In genomic region chr3:191328963-191329653, GRCh38 we compare ENCODE assay signal across 9 cellular contexts. TPM values are rescaled to one million over a fixed set of nuclear protein-coding genes. Genes with fewer than 3 reads are reported as not detected.
DNase-seq lines count a peak whose midpoint lies in the region; ATAC-seq, FAIRE-seq and TF ChIP-seq lines count a peak whose summit lies in the region.
"Had no signal": no experiment of that assay in that cellular context is flagged by ENCODE, and none has a peak within 500 bp of the region (broad histone marks: within the 10 kb centered on the region; RNA-seq: fewer than 3 reads in every experiment).

Gene CCDC50, plus strand, starts transcription at chr3:191329394. Its CDS starts 281 bp downstream, at chr3:191329675.

- peak; percentile 69 for FAIRE-seq in endothelial cell of umbilical vein (lab: Jason Lieb, UNC)
- FAIRE-seq: colon had no signal

- peaks cover 53% of the 10 kb centered on the region for H3K79me2 ChIP-seq in endothelial cell of umbilical vein (ENCODE audit: control insufficient read depth, insufficient read depth, low read length)

- peak within 1 kb of the TSS; percentile 96 for H2BK5ac ChIP-seq in mesenchymal stem cell (ENCODE audit: low read depth, low read length, poor library complexity, severe bottlenecking)

- peak within 1 kb of the TSS; percentile 87 to 94 for H3K4ac ChIP-seq in mesenchymal stem cell (ENCODE audit: low read depth in 1 of 2, low read length in 2 of 2)

- intact Hi-C loops in endothelial cell of umbilical vein (cut with micrococcal nuclease): loop anchor here (1.0 kb wide), 2 partner anchors 85 to 188 kb away; no protein-coding TSS in a partner anchor

- no peaks in the 10 kb centered on the region for H3K9me1 ChIP-seq in endothelial cell of umbilical vein (replicated peaks; ENCODE audit: control insufficient read depth, extremely low read depth, insufficient read depth, low read length)

- H3K27me3 ChIP-seq in endothelial cell of umbilical vein (ENCODE audit: control insufficient read depth in 2 of 2, insufficient read depth in 2 of 2, low read length in 2 of 2) (no peaks in the 10 kb centered on the region), mesenchymal stem cell (ENCODE audit: control insufficient read depth in 1 of 2, insufficient read depth in 1 of 2, low read length in 2 of 2) (no peaks in the 10 kb centered on the region)

- peak within 1 kb of the TSS; percentile 76 for H2AK5ac ChIP-seq in mesenchymal stem cell (ENCODE audit: low read length, severe bottlenecking)

- H2BK15ac ChIP-seq in mesenchymal stem cell (ENCODE audit: low read depth, poor library complexity, severe bottlenecking): peak within 1 kb of the TSS; percentile 99

- CTCF ChIA-PET in activated CD8-positive, alpha-beta memory T cell treated with anti-CD3 and anti-CD28 coated beads for 36 hours (lab: Charles Lee): no interaction called here
- CTCF ChIA-PET in endothelial cell of umbilical vein (lab: Charles Lee): interaction anchor here (0.6 to 2.1 kb wide), 11 partner anchors 9 to 193 kb away, joined by 3 to 7 read pairs (median 3); no protein-coding TSS in a partner anchor

- H3K4me3 ChIP-seq in endothelial cell of umbilical vein (replicated peaks in 1 of 3; ENCODE audit: insufficient read depth in 1 of 3, low read depth in 1 of 3, low read length in 3 of 3): peak within 1 kb of the TSS; percentile 58 to 96 (median 68)
- H3K4me3 ChIP-seq in mesenchymal stem cell (ENCODE audit: insufficient read depth in 1 of 2, low read depth in 1 of 2, low read length in 2 of 2): peak within 1 kb of the TSS; percentile 90 to 91

- H3K27ac ChIP-seq in endothelial cell of umbilical vein (ENCODE audit: insufficient read depth, low read depth, low read length) (peak within 1 kb of the TSS; percentile 94), mesenchymal stem cell (ENCODE audit: low read length, poor library complexity, severe bottlenecking) (peak within 1 kb of the TSS; percentile 81)

- peak within 1 kb of the TSS; percentile 97 for H4K91ac ChIP-seq in mesenchymal stem cell (ENCODE audit: low read length)

- no peak for TF ChIP-seq CTCF in endothelial cell of umbilical vein (IDR thresholded peaks at IDR 0.05; ENCODE audit: extremely low read depth in 1 of 2, insufficient read depth in 1 of 2, low read depth in 1 of 2, low read length in 2 of 2)

- H3K9ac ChIP-seq in endothelial cell of umbilical vein (replicated peaks; ENCODE audit: extremely low read depth, insufficient read depth, low read length) (peak within 1 kb of the TSS; percentile 98), mesenchymal stem cell (ENCODE audit: low read length) (peak within 1 kb of the TSS; percentile 96)

- H3K79me1 ChIP-seq in mesenchymal stem cell (replicated peaks; ENCODE audit: low read length, poor library complexity, severe bottlenecking): no peaks in the 10 kb centered on the region

- H2AFZ ChIP-seq in endothelial cell of umbilical vein (ENCODE audit: low read depth, low read length) (peak within 1 kb of the TSS; percentile 53), mesenchymal stem cell (ENCODE audit: low read depth, low read length) (peak within 1 kb of the TSS; percentile 82)

- dilution Hi-C loops in endothelial cell of umbilical vein (cut with MboI; ENCODE audit: extremely low pct_ligation_motif_present, low sequenced_read_pairs): no loop called here

- peak within 1 kb of the TSS; percentile 98 for H3K18ac ChIP-seq in mesenchymal stem cell (ENCODE audit: low read depth in 1 of 2, low read length in 2 of 2)

- peak within 1 kb of the TSS; percentile 97 for H2BK120ac ChIP-seq in mesenchymal stem cell (ENCODE audit: low read depth, low read length)

- H3K9me3 ChIP-seq in endothelial cell of umbilical vein (replicated peaks; ENCODE audit: control insufficient read depth, insufficient read depth, low read length) (no peaks in the 10 kb centered on the region), mesenchymal stem cell (ENCODE audit: control insufficient read depth, low read length) (no peaks in the 10 kb centered on the region)

- peak within 1 kb of the TSS; percentile 97 for H3K4me2 ChIP-seq in endothelial cell of umbilical vein (ENCODE audit: insufficient read depth, low read length)
- peak within 1 kb of the TSS; percentile 71 for H3K4me2 ChIP-seq in mesenchymal stem cell (ENCODE audit: low read length, poor library complexity, severe bottlenecking)

- no TSS peak for BruUV-seq in endothelial cell of umbilical vein (replicated peaks; lab: Mats Ljungman, UMichigan)

- H3K14ac ChIP-seq in mesenchymal stem cell (ENCODE audit: low read length in 2 of 2): peak within 1 kb of the TSS in 1 of 2 experiments; percentile 95

- WGBS in mesenchymal stem cell: under 1% methylated on average over 50 of the region's 63 CpGs

- POLR2A ChIA-PET in activated CD8-positive, alpha-beta memory T cell treated with anti-CD3 and anti-CD28 coated beads for 36 hours (lab: Charles Lee): no interaction called here
- POLR2A ChIA-PET in endothelial cell of umbilical vein (lab: Charles Lee): interaction anchor here (0.6 to 1.0 kb wide), 3 partner anchors 9 to 85 kb away, joined by 3 read pairs; no protein-coding TSS in a partner anchor

- peak; percentile 64 for TF ChIP-seq POLR2A in endothelial cell of umbilical vein (IDR thresholded peaks at IDR 0.05; ENCODE audit: low read depth, low read length)

- ATAC-seq in GM19455 (IDR thresholded peaks at IDR 0.05; ENCODE audit: unreplicated experiment) (peak; percentile 83), HG03520 (IDR thresholded peaks at IDR 0.05; ENCODE audit: unreplicated experiment) (peak; percentile 63)

- H3K23ac ChIP-seq in mesenchymal stem cell (ENCODE audit: low read length in 2 of 2): peak within 1 kb of the TSS; percentile 21 to 83

- peak within 1 kb of the TSS; percentile 92 for H4K8ac ChIP-seq in mesenchymal stem cell (ENCODE audit: low read length)

- H4K20me1 ChIP-seq in endothelial cell of umbilical vein (replicated peaks; ENCODE audit: control insufficient read depth, extremely low read depth, insufficient read depth, low read length): no peaks in the 10 kb centered on the region

- H2BK12ac ChIP-seq in mesenchymal stem cell (ENCODE audit: low read length in 2 of 2): peak within 1 kb of the TSS; percentile 75 to 98

- DNase-seq in COR-L47 (lab: John Stamatoyannopoulos, UW) (peak; percentile 87), NCI-H748 (lab: John Stamatoyannopoulos, UW; ENCODE audit: unreplicated experiment) (peak; percentile 78), endothelial cell of umbilical vein (ENCODE audit: low read depth, low spot score) (peak; percentile 78), mesenchymal stem cell (peak; percentile 81)
- DNase-seq in stimulated activated naive CD4-positive, alpha-beta T cell treated with Interleukin-2 at 50 U/mL for 16 hours (lab: John Stamatoyannopoulos, UW): peak; percentile 50

- peaks cover 40% of the 10 kb centered on the region for H3K4me1 ChIP-seq in endothelial cell of umbilical vein (ENCODE audit: control insufficient read depth, extremely low read depth, insufficient read depth, low read length)
- H3K4me1 ChIP-seq in mesenchymal stem cell (ENCODE audit: control insufficient read depth, insufficient read depth, low read depth, low read length): no peaks in the 10 kb centered on the region

- H3K36me3 ChIP-seq in endothelial cell of umbilical vein (ENCODE audit: control insufficient read depth in 2 of 2, extremely low read depth in 1 of 2, insufficient read depth in 2 of 2, low read length in 2 of 2): no peaks in the 10 kb centered on the region
- no peaks in the 10 kb centered on the region for H3K36me3 ChIP-seq in mesenchymal stem cell (ENCODE audit: control insufficient read depth in 1 of 2, insufficient read depth in 2 of 2, low read depth in 1 of 2, low read length in 2 of 2)

TF ChIP-seq in endothelial cell of umbilical vein, 7 proteins besides CTCF, POLR2A, EP300 and RAD21:
- peak; percentile 89 for TF ChIP-seq POLR2AphosphoS5 (IDR thresholded peaks at IDR 0.05; ENCODE audit: insufficient read depth, low read depth, low read length)
- peak; percentile 16 for TF ChIP-seq GATA2 (IDR thresholded peaks at IDR 0.05; ENCODE audit: insufficient read depth, insufficient read length, low read depth, low read length)
- TF ChIP-seq FOS (IDR thresholded peaks at IDR 0.05; ENCODE audit: borderline replicate concordance, insufficient read depth, low read length): no peak

RNA-seq across cellular contexts. Expression of gene CCDC50, which starts in this region (rescaled TPM):
- total RNA-seq in activated CD8-positive, alpha-beta memory T cell treated with anti-CD3 and anti-CD28 coated beads for 36 hours: 10 to 100 TPM; 15.6 to 16.4 TPM
- 137 and 153 TPM in 2 replicates for total RNA-seq in endothelial cell of umbilical vein
- polyA plus RNA-seq in endothelial cell of umbilical vein: 44.4 and 45.0 TPM in 2 replicates
- 77.2 TPM in 2 replicates for polyA plus RNA-seq in endothelial cell of umbilical vein (2011; cell fraction: cytosol; rRNA removed)
- 78.6 and 112 TPM in 2 replicates for polyA plus RNA-seq in endothelial cell of umbilical vein (2011; cell fraction: nucleus; rRNA removed)
- polyA plus RNA-seq in endothelial cell of umbilical vein (2012): 88.7 and 107 TPM in 2 replicates
- polyA minus RNA-seq in endothelial cell of umbilical vein: 61.9 and 74.8 TPM in 2 replicates
- 44.1 TPM for polyA minus RNA-seq in endothelial cell of umbilical vein (2011; cell fraction: cytosol; rRNA and poly(A)+ RNA removed)
- polyA minus RNA-seq in endothelial cell of umbilical vein (2011; cell fraction: nucleus; rRNA and poly(A)+ RNA removed): 175 and 252 TPM in 2 replicates
- polyA plus RNA-seq in mesenchymal stem cell (2013, experiment 1 of 2): 83.5 TPM
- polyA plus RNA-seq in mesenchymal stem cell (2013, experiment 2 of 2): 86.8 TPM

Comparison
In these comparisons a context has a peak if more than half of its experiments do, and no peak if none do; other contexts are left out.
1. Peak in every context shown above with its lines: DNase-seq, ATAC-seq, H3K4me3 ChIP-seq and H3K27ac ChIP-seq.